Comparison of ENCODE assay signal across 1 cellular context in the genomic region with DNA sequence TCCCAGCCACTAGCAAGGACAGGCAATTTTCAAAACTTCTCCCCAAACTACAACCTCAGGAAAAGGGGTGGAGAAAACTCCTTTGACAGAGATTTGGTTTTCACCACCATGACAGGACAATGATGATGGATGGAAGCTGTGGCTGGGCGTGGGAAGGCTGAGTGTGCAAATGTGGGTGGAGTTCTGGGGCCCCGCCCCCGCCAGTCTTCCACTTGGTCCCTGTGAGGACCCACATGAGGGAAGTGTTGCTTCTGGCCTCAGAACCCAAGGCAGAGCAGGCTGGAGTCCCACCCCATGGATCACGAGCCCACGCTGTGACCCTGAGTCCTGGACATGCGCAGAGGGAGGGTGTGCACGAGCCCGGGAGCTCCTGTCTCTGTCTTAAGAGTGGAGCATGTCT.
TF ChIP-seq lines count a peak whose summit lies in the region.

No MANE protein-coding gene starts in this region.

TF ChIP-seq in HEK293, 187 proteins besides CTCF, POLR2A, EP300 and RAD21 (continued from another document):
- peak; percentile 90 for TF ChIP-seq EGR2 (tag by site-specific recombination; IDR thresholded peaks at IDR 0.05; ENCODE audit: low read depth)
- TF ChIP-seq SP2 (tag by site-specific recombination; IDR thresholded peaks at IDR 0.05): peak; percentile 49
- TF ChIP-seq ZFHX2 (tag by site-specific recombination; conservative IDR thresholded peaks at IDR 0.05): peak; percentile 94
- TF ChIP-seq, protein P1, sequence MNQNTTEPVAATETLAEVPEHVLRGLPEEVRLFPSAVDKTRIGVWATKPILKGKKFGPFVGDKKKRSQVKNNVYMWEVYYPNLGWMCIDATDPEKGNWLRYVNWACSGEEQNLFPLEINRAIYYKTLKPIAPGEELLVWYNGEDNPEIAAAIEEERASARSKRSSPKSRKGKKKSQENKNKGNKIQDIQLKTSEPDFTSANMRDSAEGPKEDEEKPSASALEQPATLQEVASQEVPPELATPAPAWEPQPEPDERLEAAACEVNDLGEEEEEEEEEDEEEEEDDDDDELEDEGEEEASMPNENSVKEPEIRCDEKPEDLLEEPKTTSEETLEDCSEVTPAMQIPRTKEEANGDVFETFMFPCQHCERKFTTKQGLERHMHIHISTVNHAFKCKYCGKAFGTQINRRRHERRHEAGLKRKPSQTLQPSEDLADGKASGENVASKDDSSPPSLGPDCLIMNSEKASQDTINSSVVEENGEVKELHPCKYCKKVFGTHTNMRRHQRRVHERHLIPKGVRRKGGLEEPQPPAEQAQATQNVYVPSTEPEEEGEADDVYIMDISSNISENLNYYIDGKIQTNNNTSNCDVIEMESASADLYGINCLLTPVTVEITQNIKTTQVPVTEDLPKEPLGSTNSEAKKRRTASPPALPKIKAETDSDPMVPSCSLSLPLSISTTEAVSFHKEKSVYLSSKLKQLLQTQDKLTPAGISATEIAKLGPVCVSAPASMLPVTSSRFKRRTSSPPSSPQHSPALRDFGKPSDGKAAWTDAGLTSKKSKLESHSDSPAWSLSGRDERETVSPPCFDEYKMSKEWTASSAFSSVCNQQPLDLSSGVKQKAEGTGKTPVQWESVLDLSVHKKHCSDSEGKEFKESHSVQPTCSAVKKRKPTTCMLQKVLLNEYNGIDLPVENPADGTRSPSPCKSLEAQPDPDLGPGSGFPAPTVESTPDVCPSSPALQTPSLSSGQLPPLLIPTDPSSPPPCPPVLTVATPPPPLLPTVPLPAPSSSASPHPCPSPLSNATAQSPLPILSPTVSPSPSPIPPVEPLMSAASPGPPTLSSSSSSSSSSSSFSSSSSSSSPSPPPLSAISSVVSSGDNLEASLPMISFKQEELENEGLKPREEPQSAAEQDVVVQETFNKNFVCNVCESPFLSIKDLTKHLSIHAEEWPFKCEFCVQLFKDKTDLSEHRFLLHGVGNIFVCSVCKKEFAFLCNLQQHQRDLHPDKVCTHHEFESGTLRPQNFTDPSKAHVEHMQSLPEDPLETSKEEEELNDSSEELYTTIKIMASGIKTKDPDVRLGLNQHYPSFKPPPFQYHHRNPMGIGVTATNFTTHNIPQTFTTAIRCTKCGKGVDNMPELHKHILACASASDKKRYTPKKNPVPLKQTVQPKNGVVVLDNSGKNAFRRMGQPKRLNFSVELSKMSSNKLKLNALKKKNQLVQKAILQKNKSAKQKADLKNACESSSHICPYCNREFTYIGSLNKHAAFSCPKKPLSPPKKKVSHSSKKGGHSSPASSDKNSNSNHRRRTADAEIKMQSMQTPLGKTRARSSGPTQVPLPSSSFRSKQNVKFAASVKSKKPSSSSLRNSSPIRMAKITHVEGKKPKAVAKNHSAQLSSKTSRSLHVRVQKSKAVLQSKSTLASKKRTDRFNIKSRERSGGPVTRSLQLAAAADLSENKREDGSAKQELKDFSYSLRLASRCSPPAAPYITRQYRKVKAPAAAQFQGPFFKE (tag by site-specific recombination; IDR thresholded peaks at IDR 0.05; ENCODE audit: borderline replicate concordance): no peak
- TF ChIP-seq ZNF16 (tag by site-specific recombination; IDR thresholded peaks at IDR 0.05; ENCODE audit: low read depth): no peak
